Comparison of ENCODE assay signal across 8 cellular contexts in the genomic region with DNA sequence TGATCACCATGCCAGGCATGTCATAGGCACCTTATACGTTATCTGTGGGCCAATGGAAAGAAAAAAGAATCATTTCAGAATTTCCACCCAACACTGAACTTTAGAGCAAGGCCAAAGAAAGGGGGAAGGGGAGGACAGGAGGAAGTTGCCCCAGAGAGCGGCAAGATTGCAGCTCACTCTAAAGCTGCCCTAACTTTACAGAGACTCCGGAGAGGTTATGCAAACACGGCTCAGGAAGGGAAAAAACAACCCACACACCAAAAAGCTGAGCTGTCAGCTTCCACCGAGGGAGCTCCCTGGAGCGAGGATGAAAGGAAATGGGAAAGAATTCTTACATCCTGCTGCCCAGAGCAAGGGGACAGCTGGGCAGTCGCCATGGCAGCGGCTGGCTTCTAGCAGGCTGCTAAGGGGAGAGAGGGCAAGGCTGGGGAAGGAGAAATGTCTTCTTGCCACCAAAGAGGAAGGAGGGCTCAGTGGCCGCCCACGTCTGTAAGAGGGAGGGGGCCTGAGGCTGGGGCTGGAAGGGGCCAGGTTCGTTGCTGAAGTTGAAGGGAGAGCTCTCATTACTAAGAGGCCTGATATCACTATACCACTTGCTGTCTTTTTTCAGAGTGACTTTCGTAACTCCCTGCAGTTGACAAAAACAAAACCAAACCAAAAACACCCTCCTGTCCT. TPM values are rescaled to one million over a fixed set of nuclear protein-coding genes. Genes with fewer than 3 reads are reported as not detected.
DNase-seq lines count a peak whose midpoint lies in the region; ATAC-seq, FAIRE-seq and TF ChIP-seq lines count a peak whose summit lies in the region.

No MANE protein-coding gene starts in this region.

- ATAC-seq in HG02840 (IDR thresholded peaks at IDR 0.05; ENCODE audit: low FRiP score, unreplicated experiment) = peak; percentile 46
- ATAC-seq in GM12878 = peak; percentile 35
- peak; percentile 56 for ATAC-seq in sciatic nerve

- in situ Hi-C loops in GM12878 (cut with MboI) = loop anchor here (10.0 to 25.0 kb wide), 2 partner anchors 645 to 963 kb away; a partner anchor contains a TSS

- H3K4me1 ChIP-seq in SK-N-SH (ENCODE audit: control insufficient read depth in 1 of 2, insufficient read depth in 2 of 2, low read depth in 1 of 2, low read length in 1 of 2) = peaks cover 7 to 49% of the 10 kb centered on the region in 2 experiments; a peak in 3 of 4 replicates
- peaks cover 79% of the 10 kb centered on the region for H3K4me1 ChIP-seq in GM12878 (ENCODE audit: control insufficient read depth, insufficient read depth, low read length)
- H3K4me1 ChIP-seq in iPS DF 6.9 (ENCODE audit: control insufficient read depth, insufficient read depth, low read length) = peaks cover 7% of the 10 kb centered on the region
- H3K4me1 ChIP-seq in prostate gland (replicated peaks) = no peaks in the 10 kb centered on the region

- H3K27me3 ChIP-seq in SK-N-SH (ENCODE audit: insufficient read depth) (no peaks in the 10 kb centered on the region), GM12878 (replicated peaks in 1 of 2; ENCODE audit: control insufficient read depth in 2 of 2, insufficient read depth in 2 of 2, low read length in 1 of 2) (no peaks in the 10 kb centered on the region), iPS DF 6.9 (ENCODE audit: control insufficient read depth, insufficient read depth, low read length) (no peaks in the 10 kb centered on the region), prostate gland (replicated peaks; ENCODE audit: insufficient read depth) (no peaks in the 10 kb centered on the region)

- no TSS peak for BruUV-seq in GM12878 (replicated peaks; lab: Mats Ljungman, UMichigan)

- H4K20me1 ChIP-seq in SK-N-SH (ENCODE audit: insufficient read depth) (peaks cover 21% of the 10 kb centered on the region), GM12878 (ENCODE audit: control insufficient read depth, insufficient read depth) (no peaks in the 10 kb centered on the region)

- peak overlapping the region in 1 of 2 experiments; percentile 43; a peak in 2 of 4 replicates for H3K4me3 ChIP-seq in SK-N-SH (ENCODE audit: low read depth in 2 of 2, low read length in 1 of 2)
- peak overlapping the region; percentile 69 for H3K4me3 ChIP-seq in GM12878
- no peak overlapping the region for H3K4me3 ChIP-seq in iPS DF 6.9 (ENCODE audit: low read length)
- no peak overlapping the region for H3K4me3 ChIP-seq in prostate gland

- SMC1A ChIA-PET in GM12878 (lab: Charles Lee; ENCODE audit: uncharacterized antibody, unreplicated experiment) = interaction anchor here (1.0 to 14.5 kb wide), 12 partner anchors 8 to 130 kb away, joined by 3 to 229 read pairs (median 12); a partner anchor contains a TSS

- H2AFZ ChIP-seq in SK-N-SH (ENCODE audit: low read depth) = no peak overlapping the region
- no peak overlapping the region; the same call in 1 of the 2 replicates for H2AFZ ChIP-seq in GM12878 (ENCODE audit: control insufficient read depth, low read depth, low read length)

- 20% methylated on average over 12 of the region's 12 CpGs for WGBS in SK-N-SH (ENCODE audit: low lambda C conversion rate)
- under 1% methylated on average over 12 of the region's 12 CpGs for WGBS in GM12878 (ENCODE audit: insufficient coverage, insufficient replicate concordance, low lambda C conversion rate, missing lambda C conversion rate)
- WGBS in iPS DF 6.9 (ENCODE audit: insufficient coverage, insufficient read length) = no CpG with 5 or more reads among the region's 12 CpGs
- 27% methylated on average over 12 of the region's 12 CpGs for WGBS in prostate gland

- FAIRE-seq in GM12878 (lab: Jason Lieb, UNC) = no peak

- TF ChIP-seq EP300 in SK-N-SH (IDR thresholded peaks at IDR 0.05; ENCODE audit: borderline replicate concordance in 1 of 2, low read depth in 1 of 2, low read length in 1 of 2) (no peak), GM12878 (IDR thresholded peaks at IDR 0.05; ENCODE audit: borderline replicate concordance in 1 of 2, control insufficient read depth in 1 of 2, low read depth in 2 of 2, low read length in 2 of 2) (peak in 1 of 2 experiments; percentile 18; a peak in 1 of 4 replicates)

- RAD21 ChIA-PET in GM12878 (lab: Charles Lee; ENCODE audit: unreplicated experiment) = interaction anchor here (0.7 to 13.6 kb wide), 15 partner anchors 7 to 1016 kb away, joined by 3 to 224 read pairs (median 6); a partner anchor contains a TSS

- TF ChIP-seq CTCF in GM10248 (IDR thresholded peaks at IDR 0.05; ENCODE audit: control extremely low read depth, extremely low read depth, low read depth, missing control alignments) (no peak), SK-N-SH (IDR thresholded peaks at IDR 0.05) (no peak), GM12878 (IDR thresholded peaks at IDR 0.05 in 2 of 3, conservative IDR thresholded peaks at IDR 0.05 in 1 of 3; ENCODE audit: control insufficient read depth in 2 of 3, extremely low read depth in 1 of 3, insufficient read depth in 1 of 3, low read depth in 3 of 3, low read length in 3 of 3) (no peak), prostate gland (IDR thresholded peaks at IDR 0.05) (no peak)

- H3K36me3 ChIP-seq in SK-N-SH (replicated peaks in 1 of 2; ENCODE audit: control insufficient read depth in 1 of 2, insufficient read depth in 2 of 2, low read length in 1 of 2) (no peaks in the 10 kb centered on the region), GM12878 (ENCODE audit: control insufficient read depth in 2 of 2, insufficient read depth in 2 of 2, low read length in 1 of 2) (peaks cover 14 to 15% of the 10 kb centered on the region in 2 experiments; a peak in 3 of 4 replicates), iPS DF 6.9 (ENCODE audit: control insufficient read depth, insufficient read depth, low read length) (no peaks in the 10 kb centered on the region), prostate gland (no peaks in the 10 kb centered on the region)

- H3K9me2 ChIP-seq in SK-N-SH = no peaks in the 10 kb centered on the region

- CTCF ChIA-PET in GM10248 (lab: Yijun Ruan, JAX) = interaction anchor here (1.1 to 8.5 kb wide), 10 partner anchors 9 to 139 kb away, joined by 3 to 43 read pairs (median 6); no protein-coding TSS in a partner anchor
- CTCF ChIA-PET in SK-N-SH (lab: Yijun Ruan, JAX) = interaction anchor here (0.9 to 1.4 kb wide), 4 partner anchors 23 to 139 kb away, joined by 3 to 5 read pairs (median 3); no protein-coding TSS in a partner anchor
- CTCF ChIA-PET in GM12878 (lab: Yijun Ruan, JAX) = interaction anchor here (0.7 to 5.4 kb wide), 14 partner anchors 9 to 155 kb away, joined by 3 to 42 read pairs (median 5); no protein-coding TSS in a partner anchor

- peak; percentile 64 for TF ChIP-seq POLR2A in GM12878 (IDR thresholded peaks at IDR 0.05; ENCODE audit: low read depth, low read length)
- no peak for TF ChIP-seq POLR2A in prostate gland (IDR thresholded peaks at IDR 0.05)

- POLR2A ChIA-PET in GM10248 (lab: Yijun Ruan, JAX) (interaction anchor here (1.2 to 1.8 kb wide), 3 partner anchors 14 to 85 kb away, joined by 4 to 6 read pairs (median 5); no protein-coding TSS in a partner anchor), SK-N-SH (lab: Yijun Ruan, JAX) (no interaction called here), GM12878 (lab: Charles Lee) (interaction anchor here (0.7 to 16.2 kb wide), 7 partner anchors 9 to 1302 kb away, joined by 3 to 214 read pairs (median 5); a partner anchor contains a TSS)

- peaks cover 37% of the 10 kb centered on the region for H3F3A ChIP-seq in SK-N-SH (replicated peaks; ENCODE audit: insufficient read depth)

- DNase-seq in GM10248 (ENCODE audit: extremely low spot score) = peak; percentile 71
- peak; percentile 65 for DNase-seq in SK-N-SH
- DNase-seq in GM12878 (ENCODE audit: low read depth, low spot score) = no peak
- DNase-seq in iPS DF 6.9 (ENCODE audit: low read depth, low spot score) = peak; percentile 52
- no peak for DNase-seq in sciatic nerve (ENCODE audit: low spot score)
- no peak for DNase-seq in prostate gland (ENCODE audit: low spot score)
- DNase-seq in NCI-H1048 (lab: John Stamatoyannopoulos, UW) = no peak

- H3K79me2 ChIP-seq in SK-N-SH (ENCODE audit: insufficient read depth) (peaks cover 87% of the 10 kb centered on the region), GM12878 (ENCODE audit: control insufficient read depth, insufficient read depth, low read length) (peaks cover 91% of the 10 kb centered on the region)

- H3K27ac ChIP-seq in SK-N-SH (ENCODE audit: low read depth in 2 of 2, low read length in 1 of 2) (peak overlapping the region; percentile 47 to 94; a peak in 3 of 4 replicates), GM12878 (ENCODE audit: control insufficient read depth, insufficient read depth) (peak overlapping the region; percentile 100), iPS DF 6.9 (ENCODE audit: low read length) (no peak overlapping the region), prostate gland (peak overlapping the region in 1 of 2 donors; percentile 53)

- intact Hi-C loops in GM12878 (cut with micrococcal nuclease; ENCODE audit: unreplicated experiment) (no loop called here), sciatic nerve (cut with DNase I) (no loop called here), prostate gland (cut with DNase I) (no loop called here)

- H3K9ac ChIP-seq in SK-N-SH (peak overlapping the region; percentile 10; the same call in 1 of the 2 replicates), GM12878 (ENCODE audit: control insufficient read depth, insufficient read depth, low read length) (peak overlapping the region; percentile 94)

- H3K4me2 ChIP-seq in SK-N-SH (peak overlapping the region; percentile 69), GM12878 (ENCODE audit: control insufficient read depth, insufficient read depth) (peak overlapping the region; percentile 99)

- no peak for TF ChIP-seq RAD21 in SK-N-SH (IDR thresholded peaks at IDR 0.05; ENCODE audit: low read length)
- no peak for TF ChIP-seq RAD21 in GM12878 (IDR thresholded peaks at IDR 0.05; ENCODE audit: insufficient read depth, low read depth, low read length)

- no peaks in the 10 kb centered on the region for H3K9me3 ChIP-seq in SK-N-SH
- H3K9me3 ChIP-seq in GM12878 (replicated peaks; ENCODE audit: control insufficient read depth, insufficient read depth, low read length) = no peaks in the 10 kb centered on the region
- H3K9me3 ChIP-seq in iPS DF 6.9 (ENCODE audit: control insufficient read depth, insufficient read depth, low read length) = no peaks in the 10 kb centered on the region
- no peaks in the 10 kb centered on the region for H3K9me3 ChIP-seq in prostate gland

RNA-seq across cellular contexts. Expression of a gene that starts 18.2 kb away (rescaled TPM):
- polyA plus RNA-seq in SK-N-SH (2012; rRNA removed) (59.5 and 91.6 TPM in 2 replicates), GM12878 (2011; rRNA removed) (136 and 205 TPM in 2 replicates), GM12878 (2014; fragmentation: Illumina TruSeq; extraction: Trizol) (257 and 493 TPM in 2 replicates), GM12878 (2014; fragmentation: Nextera tagmentation; extraction: Ambion mirVana) (100 to 1,000 TPM; 140 to 235 TPM), GM12878 (2014; rRNA removed) (382 and 423 TPM in 2 replicates), GM12878 (2016; fragmentation: Nextera tagmentation; extraction: Ambion mirVana) (100 to 1,000 TPM; 146 to 894 TPM)
- 99.1 and 101 TPM in 2 replicates for polyA plus RNA-seq in SK-N-SH (2012; cell fraction: cytosol; rRNA removed)
- 72.6 and 94.3 TPM in 2 replicates for polyA plus RNA-seq in SK-N-SH (2012; cell fraction: nucleus; rRNA removed)
- total RNA-seq in GM12878 (2013; cell fraction: nucleolus; rRNA removed) = 94.3 and 106 TPM in 2 replicates
- total RNA-seq in GM12878 (2014; rRNA removed) (417 and 464 TPM in 2 replicates), GM12878 (2014; rRNA removed; fragmentation: Illumina TruSeq; extraction: Trizol) (241 and 279 TPM in 2 replicates), GM12878 (2021) (675 and 688 TPM in 2 replicates), sciatic nerve (77.9 TPM), prostate gland (100 to 1,000 TPM in 1 of 2 donors, 10 to 100 TPM in 1; 46.8 to 110 TPM)
- 255 TPM for polyA plus RNA-seq in GM12878 (2011; ENCODE audit: low read depth)
- 261 and 288 TPM in 2 replicates for polyA plus RNA-seq in GM12878 (2011; cell fraction: cytosol; rRNA removed)
- 174 and 206 TPM in 2 replicates for polyA plus RNA-seq in GM12878 (2011; cell fraction: nucleus; rRNA removed)
- 331 and 436 TPM in 2 replicates for polyA plus RNA-seq in GM12878 (2012)
- polyA minus RNA-seq in GM12878 (2011; rRNA and poly(A)+ RNA removed) = 103 and 174 TPM in 2 replicates
- polyA minus RNA-seq in GM12878 (2011; cell fraction: cytosol; rRNA and poly(A)+ RNA removed) = 77.1 and 81.1 TPM in 2 replicates
- 78.5 and 132 TPM in 2 replicates for polyA minus RNA-seq in GM12878 (2011; cell fraction: nucleus; rRNA and poly(A)+ RNA removed)

RNA-seq across cellular contexts. Expression of a gene that starts 48.6 kb away (rescaled TPM):
- polyA plus RNA-seq in SK-N-SH (2012; rRNA removed) (39.8 and 43.3 TPM in 2 replicates), GM12878 (2011; rRNA removed) (19.6 and 26.4 TPM in 2 replicates), GM12878 (2014; fragmentation: Illumina TruSeq; extraction: Trizol) (14.1 and 14.3 TPM in 2 replicates), GM12878 (2014; fragmentation: Nextera tagmentation; extraction: Ambion mirVana) (1 to 10 TPM; 2.6 to 2.7 TPM), GM12878 (2014; rRNA removed) (35.0 and 37.5 TPM in 2 replicates), GM12878 (2016; fragmentation: Nextera tagmentation; extraction: Ambion mirVana) (10 to 100 TPM; 12.9 to 16.8 TPM)
- polyA plus RNA-seq in SK-N-SH (2012; cell fraction: cytosol; rRNA removed) = 17.4 and 26.1 TPM in 2 replicates
- 94.5 and 97.9 TPM in 2 replicates for polyA plus RNA-seq in SK-N-SH (2012; cell fraction: nucleus; rRNA removed)
- 89.6 and 93.8 TPM in 2 replicates for total RNA-seq in GM12878 (2013; cell fraction: nucleolus; rRNA removed)
- total RNA-seq in GM12878 (2014; rRNA removed) (36.4 and 38.2 TPM in 2 replicates), GM12878 (2014; rRNA removed; fragmentation: Illumina TruSeq; extraction: Trizol) (16.2 and 16.7 TPM in 2 replicates), GM12878 (2021) (45.3 and 45.4 TPM in 2 replicates), sciatic nerve (60.2 TPM), prostate gland (100 to 1,000 TPM in 1 of 2 donors, 10 to 100 TPM in 1; 57.1 to 106 TPM)
- polyA plus RNA-seq in GM12878 (2011; ENCODE audit: low read depth) = 12.7 TPM
- 30.1 and 37.2 TPM in 2 replicates for polyA plus RNA-seq in GM12878 (2011; cell fraction: cytosol; rRNA removed)
- polyA plus RNA-seq in GM12878 (2011; cell fraction: nucleus; rRNA removed) = 76.3 and 77.8 TPM in 2 replicates
- 28.5 and 29.3 TPM in 2 replicates for polyA plus RNA-seq in GM12878 (2012)
- polyA minus RNA-seq in GM12878 (2011; rRNA and poly(A)+ RNA removed) = 40.7 and 65.6 TPM in 2 replicates
- 17.5 and 25.8 TPM in 2 replicates for polyA minus RNA-seq in GM12878 (2011; cell fraction: cytosol; rRNA and poly(A)+ RNA removed)
- polyA minus RNA-seq in GM12878 (2011; cell fraction: nucleus; rRNA and poly(A)+ RNA removed) = 26.0 and 37.4 TPM in 2 replicates

Comparison
In these comparisons a context has a peak if more than half of its experiments do, and no peak if none do; other contexts are left out.
1. DNase-seq: peak in GM10248 (single experiment), SK-N-SH (single experiment) and iPS DF 6.9 (single experiment); none in GM12878 (single experiment), sciatic nerve (single experiment), prostate gland (single experiment) and NCI-H1048 (single experiment).
2. Peak in every context shown above with its lines, with median percentiles within 50 percentile points of each other: ATAC-seq.